9 cellular contexts compared by ENCODE assay signal in the genomic region with DNA sequence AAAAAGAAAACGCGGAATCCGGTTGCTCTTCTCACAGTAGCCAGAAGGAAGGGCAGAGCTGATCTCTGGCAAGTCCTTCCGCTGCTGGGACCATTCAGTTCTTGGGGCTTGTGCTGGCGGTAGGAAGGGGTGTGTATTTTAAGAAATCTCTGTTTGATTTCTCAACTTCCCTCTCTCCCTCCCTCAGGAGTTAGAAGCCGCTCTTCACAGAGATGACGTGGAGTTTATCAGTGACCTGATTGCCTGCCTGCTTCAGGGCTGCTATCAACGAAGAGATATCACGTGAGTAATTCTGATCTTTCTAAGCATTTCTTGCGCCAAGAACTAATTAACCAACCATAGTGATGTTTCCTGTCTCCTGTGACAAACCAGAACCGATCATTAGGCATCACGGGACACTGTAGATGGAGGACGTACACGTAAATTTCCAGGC.
DNase-seq lines count a peak whose midpoint lies in the region; ATAC-seq and TF ChIP-seq lines count a peak whose summit lies in the region.
"Had no signal": no experiment of that assay in that cellular context is flagged by ENCODE, and none has a peak within 500 bp of the region (broad histone marks: within the 10 kb centered on the region; RNA-seq: fewer than 3 reads in every experiment).

No MANE protein-coding gene starts in this region.

- H3K4me1 ChIP-seq in HUES64 (ENCODE audit: insufficient read depth, low read length), result peaks cover 50% of the 10 kb centered on the region
- no peaks in the 10 kb centered on the region for H3K4me1 ChIP-seq in fibroblast of lung (ENCODE audit: control insufficient read depth, extremely low read depth, insufficient read depth, low read length)

- H3K9me3 Mint-ChIP-seq in progenitor cell of endocrine pancreas (ENCODE audit: low read depth), result no peaks in the 10 kb centered on the region

- no peaks in the 10 kb centered on the region for H3K27me3 Mint-ChIP-seq in progenitor cell of endocrine pancreas

- TF ChIP-seq CTCF in fibroblast of lung (conservative IDR thresholded peaks at IDR 0.05 in 1 of 2, IDR thresholded peaks at IDR 0.05 in 1 of 2; ENCODE audit: low read depth in 1 of 2, low read length in 2 of 2) (no peak), progenitor cell of endocrine pancreas (IDR thresholded peaks at IDR 0.05; ENCODE audit: unreplicated experiment) (no peak)

- H3K27ac ChIP-seq in HUES64 (ENCODE audit: low read depth, low read length) (peak overlapping the region; percentile 59; the same call in 1 of the 2 replicates), fibroblast of lung (ENCODE audit: insufficient read depth, low read length) (no peak overlapping the region)

- no peaks in the 10 kb centered on the region for H4K20me1 ChIP-seq in fibroblast of lung (ENCODE audit: control insufficient read depth, extremely low read depth, insufficient read depth, low read length)

- DNase-seq in NOMO-1 treated with dmso at 0.1 percent for 144 hours (lab: John Stamatoyannopoulos, UW; ENCODE audit: unreplicated experiment) (peak; percentile 98), fibroblast of lung (ENCODE audit: low read depth in 2 of 2) (peak in 1 of 2 donors; percentile 82), progenitor cell of endocrine pancreas (ENCODE audit: low spot score, unreplicated experiment) (no peak), DMS79 (lab: John Stamatoyannopoulos, UW) (no peak), GF-D8 (lab: John Stamatoyannopoulos, UW) (no peak)
- DNase-seq: stimulated activated CD4-positive, alpha-beta T cell treated with anti-CD3 and anti-CD28 coated beads, Interleukin-12 subunit alpha, Interleukin-12 subunit beta, amount 100 ng/mL, for 4 hours had no signal

- WGBS in HUES64, result 92% methylated on average over 13 of the region's 14 CpGs

- H3K9ac ChIP-seq in HUES64 (ENCODE audit: low read depth, low read length) (no peak overlapping the region), fibroblast of lung (ENCODE audit: insufficient read depth, low read length) (no peak overlapping the region)

- H3K79me2 ChIP-seq in fibroblast of lung (ENCODE audit: control insufficient read depth, insufficient read depth, low read length), result no peaks in the 10 kb centered on the region

- H3K9me3 ChIP-seq in HUES64 (ENCODE audit: insufficient read depth, low read depth, low read length) (no peaks in the 10 kb centered on the region), fibroblast of lung (ENCODE audit: control insufficient read depth, insufficient read depth, low read depth, low read length) (no peaks in the 10 kb centered on the region)

- H3K27ac Mint-ChIP-seq in progenitor cell of endocrine pancreas, result peak overlapping the region; percentile 87

- H3K27me3 ChIP-seq in HUES64 (ENCODE audit: insufficient read depth, low read length), result no peaks in the 10 kb centered on the region
- H3K27me3 ChIP-seq in fibroblast of lung (ENCODE audit: control insufficient read depth, insufficient read depth, low read length), result no peaks in the 10 kb centered on the region

- no peak for ATAC-seq in HG03565 (IDR thresholded peaks at IDR 0.05; ENCODE audit: unreplicated experiment)
- ATAC-seq in esophagus mucosa, result no peak

- H3K36me3 Mint-ChIP-seq in progenitor cell of endocrine pancreas (ENCODE audit: insufficient read depth), result peaks cover 8% of the 10 kb centered on the region

- H3K4me2 ChIP-seq in fibroblast of lung (ENCODE audit: extremely low read depth, insufficient read depth, low read length), result no peak overlapping the region

- H3K36me3 ChIP-seq in HUES64 (ENCODE audit: insufficient read depth, low read length) (peaks cover 40% of the 10 kb centered on the region), fibroblast of lung (ENCODE audit: control insufficient read depth, insufficient read depth, low read length) (no peaks in the 10 kb centered on the region)

- H3K4me1 Mint-ChIP-seq in progenitor cell of endocrine pancreas (ENCODE audit: low read depth), result peaks cover 37% of the 10 kb centered on the region

- H3K4me3 ChIP-seq in HUES64 (ENCODE audit: low read length) (no peak overlapping the region), fibroblast of lung (replicated peaks in 1 of 4; ENCODE audit: control extremely low read depth in 1 of 4, insufficient read depth in 1 of 4, low read depth in 3 of 4, low read length in 4 of 4) (peak overlapping the region in 2 of 4 experiments; percentile 32 to 65)

- peak overlapping the region; percentile 38 for H3K4me3 Mint-ChIP-seq in progenitor cell of endocrine pancreas (ENCODE audit: low read depth)

- H2AFZ ChIP-seq in fibroblast of lung (ENCODE audit: low read length), result peak overlapping the region; percentile 55
